ENCODE assay signal across 8 cellular contexts in genomic region chr20:50730765-50731054, GRCh38. TPM values are rescaled to one million over a fixed set of nuclear protein-coding genes. Genes with fewer than 3 reads are reported as not detected.
DNase-seq lines count a peak whose midpoint lies in the region; ATAC-seq and TF ChIP-seq lines count a peak whose summit lies in the region.

No MANE protein-coding gene starts in this region.

- H3K9me3 Mint-ChIP-seq in WTC11, result no peaks in the 10 kb centered on the region

- peak overlapping the region; percentile 29 for H3K9ac ChIP-seq in iPS-15b (ENCODE audit: low read depth, low read length)
- peak overlapping the region; percentile 51 to 52 for H3K9ac ChIP-seq in stomach smooth muscle (ENCODE audit: low read length in 2 of 2)

- CTCF ChIA-PET in WTC11 (lab: Charles Lee), result interaction anchor here (1.0 to 4.9 kb wide), 7 partner anchors 13 to 105 kb away, joined by 6 to 39 read pairs (median 9); partner anchors contain the start of gene BCAS4

- H3K4me3 Mint-ChIP-seq in WTC11, result peak overlapping the region; percentile 79

- peaks cover 9% of the 10 kb centered on the region; the same call in 1 of the 2 replicates for H3K36me3 Mint-ChIP-seq in WTC11

- peak; percentile 92 for DNase-seq in SIG-M5 treated with dmso at 0.1 percent for 504 hours (lab: John Stamatoyannopoulos, UW; ENCODE audit: unreplicated experiment)
- DNase-seq in SIG-M5 (lab: John Stamatoyannopoulos, UW), result no peak
- no peak for DNase-seq in WTC11 (ENCODE audit: low spot score)
- no peak for DNase-seq in NCI-H2081 (lab: John Stamatoyannopoulos, UW)
- no peak for DNase-seq in activated effector memory CD4-positive, alpha-beta T cell treated with anti-CD3 and anti-CD28 coated beads, Interleukin-2, amount 50 U/mL, for 16 hours
- DNase-seq in UCSD-AML1 (lab: John Stamatoyannopoulos, UW; ENCODE audit: unreplicated experiment), result no peak

- POLR2A ChIA-PET in WTC11 (lab: Charles Lee), result interaction anchor here (0.9 to 1.7 kb wide), 3 partner anchors 12 to 201 kb away, joined by 3 to 4 read pairs (median 3); partner anchors contain the start of gene ADNP

- H3K4me3 ChIP-seq in iPS-15b (ENCODE audit: low read depth, low read length) (peak overlapping the region; percentile 77), stomach smooth muscle (ENCODE audit: low read length in 2 of 2) (peak overlapping the region; percentile 78 to 86)

- H3K27me3 ChIP-seq in iPS-15b (ENCODE audit: control insufficient read depth, insufficient read depth, low read length) (no peaks in the 10 kb centered on the region), stomach smooth muscle (ENCODE audit: control insufficient read depth in 1 of 2, insufficient read depth in 2 of 2, low read length in 2 of 2) (no peaks in the 10 kb centered on the region)

- H3K4me1 Mint-ChIP-seq in WTC11, result peaks cover 37% of the 10 kb centered on the region

- H3K36me3 ChIP-seq in iPS-15b (ENCODE audit: control insufficient read depth, insufficient read depth, low read length) (no peaks in the 10 kb centered on the region), stomach smooth muscle (ENCODE audit: control insufficient read depth in 2 of 2, insufficient read depth in 2 of 2, low read length in 2 of 2) (no peaks in the 10 kb centered on the region)

- H3K27me3 Mint-ChIP-seq in WTC11 (ENCODE audit: low read depth), result no peaks in the 10 kb centered on the region

- H3K27ac ChIP-seq in stomach smooth muscle (ENCODE audit: low read length), result peak overlapping the region; percentile 41

- TF ChIP-seq CTCF in WTC11 (IDR thresholded peaks at IDR 0.05), result no peak

- ATAC-seq in WTC11, result no peak

- no peaks in the 10 kb centered on the region for H3K9me3 ChIP-seq in iPS-15b (ENCODE audit: control insufficient read depth, insufficient read depth, low read length)
- H3K9me3 ChIP-seq in stomach smooth muscle (ENCODE audit: control insufficient read depth in 2 of 2, low read length in 2 of 2), result no peaks in the 10 kb centered on the region

- H3K27ac Mint-ChIP-seq in WTC11, result peak overlapping the region; percentile 95

- H3K4me1 ChIP-seq in iPS-15b (ENCODE audit: control insufficient read depth, insufficient read depth, low read length) (no peaks in the 10 kb centered on the region), stomach smooth muscle (ENCODE audit: control insufficient read depth, insufficient read depth, low read length) (peaks cover 13% of the 10 kb centered on the region)

TF ChIP-seq in WTC11, 78 proteins besides CTCF, POLR2A, EP300 and RAD21 (continues in another document):
- TF ChIP-seq GABPB1 (CRISPR knock-in tag; IDR thresholded peaks at IDR 0.05), result no peak
- TF ChIP-seq SMAD4 (CRISPR knock-in tag; IDR thresholded peaks at IDR 0.05), result no peak
- no peak for TF ChIP-seq ATF2 (CRISPR knock-in tag; IDR thresholded peaks at IDR 0.05; ENCODE audit: borderline replicate concordance, low read depth)
- TF ChIP-seq HMGA2 (CRISPR knock-in tag; IDR thresholded peaks at IDR 0.05), result no peak
- TF ChIP-seq E2F1 (CRISPR knock-in tag; IDR thresholded peaks at IDR 0.05), result 0 out of 2 replicates have a peak, but pooled peaks have one; percentile 63
- no peak for TF ChIP-seq NR2C2 (CRISPR knock-in tag; IDR thresholded peaks at IDR 0.05)
- TF ChIP-seq HMGXB4 (CRISPR knock-in tag; IDR thresholded peaks at IDR 0.05), result no peak
- peak; percentile 41; the same call in 1 of the 2 replicates for TF ChIP-seq TEAD1 (CRISPR knock-in tag; IDR thresholded peaks at IDR 0.05)
- TF ChIP-seq USF2 (CRISPR knock-in tag; IDR thresholded peaks at IDR 0.05), result no peak
- peak; percentile 25; the same call in 1 of the 2 replicates for TF ChIP-seq MYBL2 (CRISPR knock-in tag; IDR thresholded peaks at IDR 0.05)
- TF ChIP-seq E2F5 (CRISPR knock-in tag; IDR thresholded peaks at IDR 0.05), result peak; percentile 47; the same call in 1 of the 2 replicates
- no peak for TF ChIP-seq NR1H2 (CRISPR knock-in tag; IDR thresholded peaks at IDR 0.05)
- TF ChIP-seq RORB (CRISPR knock-in tag; IDR thresholded peaks at IDR 0.05), result no peak
- peak; percentile 12; the same call in 1 of the 2 replicates for TF ChIP-seq FOXP1 (CRISPR knock-in tag; IDR thresholded peaks at IDR 0.05; ENCODE audit: borderline replicate concordance)
- no peak for TF ChIP-seq NFATC4 (CRISPR knock-in tag; IDR thresholded peaks at IDR 0.05)
- TF ChIP-seq SP1 (CRISPR knock-in tag; conservative IDR thresholded peaks at IDR 0.05), result no peak
- TF ChIP-seq ZNF317 (CRISPR knock-in tag; IDR thresholded peaks at IDR 0.05; ENCODE audit: borderline replicate concordance, low read depth), result no peak
- TF ChIP-seq ZNF281 (CRISPR knock-in tag; IDR thresholded peaks at IDR 0.05), result no peak

RNA-seq across cellular contexts. Expression of gene PARD6B, which starts 0.7 kb away (rescaled TPM):
- 29.6 to 38.0 TPM (median 37.5 TPM) in 3 replicates for total RNA-seq in WTC11 (2021)

RNA-seq across cellular contexts. Expression of gene RIPOR3, which starts 39.4 kb away (rescaled TPM):
- 5.4 to 6.5 TPM (median 6.0 TPM) in 3 replicates for total RNA-seq in WTC11 (2021)
